In the genomic region with DNA sequence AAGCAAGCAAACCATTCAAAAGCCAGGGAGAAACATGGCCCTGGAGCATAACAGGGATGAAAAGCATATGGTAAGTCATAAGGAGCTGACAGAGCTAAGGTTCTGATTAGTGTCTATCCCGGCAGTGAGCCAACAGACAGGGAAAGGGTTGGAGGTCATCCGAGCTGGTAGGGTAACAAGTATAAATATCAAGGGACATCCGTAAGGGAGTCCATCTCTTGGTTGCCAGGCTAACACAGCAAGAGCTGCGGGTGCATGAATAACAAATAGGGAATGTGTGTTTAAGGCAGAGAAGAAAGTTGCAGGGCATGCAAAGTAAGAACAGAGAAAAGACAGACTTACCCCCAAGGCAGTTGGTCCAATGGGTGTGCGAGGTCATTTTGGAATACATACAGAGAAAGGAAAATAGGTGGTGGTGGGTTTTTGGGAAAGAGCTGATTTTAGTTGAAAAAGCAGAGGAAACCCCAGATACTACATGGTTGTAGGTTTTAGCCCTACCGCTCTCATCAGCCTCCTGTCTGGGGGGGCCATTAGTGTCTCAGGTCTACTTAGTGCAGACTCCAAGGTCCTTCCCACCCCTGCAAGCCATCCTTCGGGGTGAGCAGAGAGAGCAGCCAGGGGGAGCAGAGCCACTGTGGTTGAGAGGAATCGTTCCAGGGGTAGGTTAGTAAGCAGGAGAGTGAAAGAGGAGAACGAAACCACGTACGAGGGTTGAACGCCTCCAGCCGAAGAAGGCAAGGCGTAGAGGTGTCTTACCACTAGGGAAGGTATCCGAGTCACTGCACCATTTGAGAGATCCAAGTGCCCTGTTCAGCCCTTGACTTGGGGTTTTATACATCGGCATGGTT, we compare ENCODE assay signal across 12 cellular contexts. TPM values are rescaled to one million over a fixed set of nuclear protein-coding genes. Genes with fewer than 3 reads are reported as not detected.
DNase-seq lines count a peak whose midpoint lies in the region; ATAC-seq and TF ChIP-seq lines count a peak whose summit lies in the region.
"Had no signal": no experiment of that assay in that cellular context is flagged by ENCODE, and none has a peak within 500 bp of the region (broad histone marks: within the 10 kb centered on the region; RNA-seq: fewer than 3 reads in every experiment).

A gene with protein sequence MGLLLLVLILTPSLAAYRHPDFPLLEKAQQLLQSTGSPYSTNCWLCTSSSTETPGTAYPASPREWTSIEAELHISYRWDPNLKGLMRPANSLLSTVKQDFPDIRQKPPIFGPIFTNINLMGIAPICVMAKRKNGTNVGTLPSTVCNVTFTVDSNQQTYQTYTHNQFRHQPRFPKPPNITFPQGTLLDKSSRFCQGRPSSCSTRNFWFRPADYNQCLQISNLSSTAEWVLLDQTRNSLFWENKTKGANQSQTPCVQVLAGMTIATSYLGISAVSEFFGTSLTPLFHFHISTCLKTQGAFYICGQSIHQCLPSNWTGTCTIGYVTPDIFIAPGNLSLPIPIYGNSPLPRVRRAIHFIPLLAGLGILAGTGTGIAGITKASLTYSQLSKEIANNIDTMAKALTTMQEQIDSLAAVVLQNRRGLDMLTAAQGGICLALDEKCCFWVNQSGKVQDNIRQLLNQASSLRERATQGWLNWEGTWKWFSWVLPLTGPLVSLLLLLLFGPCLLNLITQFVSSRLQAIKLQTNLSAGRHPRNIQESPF (minus strand): TSS at position 805 of the 848 bp plus-strand sequence. CDS start 6,415 bp downstream, outside the sequence.

- H3K27me3 Mint-ChIP-seq in activated CD4-positive, alpha-beta T cell treated with anti-CD3 and anti-CD28 coated beads for 36 hours: no peaks in the 10 kb centered on the region
- no peaks in the 10 kb centered on the region for H3K27me3 Mint-ChIP-seq in WTC11 (ENCODE audit: low read depth)
- no peaks in the 10 kb centered on the region for H3K27me3 Mint-ChIP-seq in effector memory CD8-positive, alpha-beta T cell
- no peaks in the 10 kb centered on the region for H3K27me3 Mint-ChIP-seq in stimulated activated naive B cell treated with anti-CD40 and anti-IgM and Interleukin-4, amounts not matched to agents 10 μg/mL and 1 μg/mL and 100 μg/mL, for 72 hours

- peak; percentile 61 for ATAC-seq in activated CD4-positive, alpha-beta T cell treated with anti-CD3 and anti-CD28 coated beads for 36 hours
- peak; percentile 12; the same call in 1 of the 2 replicates for ATAC-seq in WTC11
- peak; percentile 46 for ATAC-seq in effector memory CD8-positive, alpha-beta T cell (replicated peaks)
- ATAC-seq in stimulated activated naive B cell treated with anti-CD40 and anti-IgM and Interleukin-4, amounts not matched to agents 10 μg/mL and 1 μg/mL and 100 μg/mL, for 72 hours (replicated peaks): no peak
- ATAC-seq in GM19397 (IDR thresholded peaks at IDR 0.05; ENCODE audit: unreplicated experiment): no peak

- H3K4me1 Mint-ChIP-seq in activated CD4-positive, alpha-beta T cell treated with anti-CD3 and anti-CD28 coated beads for 36 hours: peaks cover 19% of the 10 kb centered on the region
- H3K4me1 Mint-ChIP-seq in WTC11: peaks cover 42% of the 10 kb centered on the region
- peaks cover 35 to 38% of the 10 kb centered on the region in 2 donors for H3K4me1 Mint-ChIP-seq in effector memory CD8-positive, alpha-beta T cell (ENCODE audit: low read depth in 2 of 2)
- peaks cover 24 to 57% of the 10 kb centered on the region in 2 donors for H3K4me1 Mint-ChIP-seq in stimulated activated naive B cell treated with anti-CD40 and anti-IgM and Interleukin-4, amounts not matched to agents 10 μg/mL and 1 μg/mL and 100 μg/mL, for 72 hours

- H3K36me3 Mint-ChIP-seq in activated CD4-positive, alpha-beta T cell treated with anti-CD3 and anti-CD28 coated beads for 36 hours (ENCODE audit: low read depth): no peaks in the 10 kb centered on the region
- H3K36me3 Mint-ChIP-seq in WTC11: no peaks in the 10 kb centered on the region
- no peaks in the 10 kb centered on the region for H3K36me3 Mint-ChIP-seq in effector memory CD8-positive, alpha-beta T cell (ENCODE audit: insufficient read depth)
- peaks cover 10 to 24% of the 10 kb centered on the region in 2 donors for H3K36me3 Mint-ChIP-seq in stimulated activated naive B cell treated with anti-CD40 and anti-IgM and Interleukin-4, amounts not matched to agents 10 μg/mL and 1 μg/mL and 100 μg/mL, for 72 hours

- H3K9me3 Mint-ChIP-seq in activated CD4-positive, alpha-beta T cell treated with anti-CD3 and anti-CD28 coated beads for 36 hours (ENCODE audit: low read depth): no peaks in the 10 kb centered on the region
- no peaks in the 10 kb centered on the region for H3K9me3 Mint-ChIP-seq in WTC11
- H3K9me3 Mint-ChIP-seq in effector memory CD8-positive, alpha-beta T cell: no peaks in the 10 kb centered on the region
- H3K9me3 Mint-ChIP-seq in stimulated activated naive B cell treated with anti-CD40 and anti-IgM and Interleukin-4, amounts not matched to agents 10 μg/mL and 1 μg/mL and 100 μg/mL, for 72 hours: peaks cover 0 to 2% of the 10 kb centered on the region in 2 donors

- POLR2A ChIA-PET in activated CD4-positive, alpha-beta T cell treated with anti-CD3 and anti-CD28 coated beads for 36 hours (lab: Charles Lee): interaction anchor here (0.7 kb wide), 1 partner anchor 385 kb away, joined by 9 read pairs; no protein-coding TSS in a partner anchor
- POLR2A ChIA-PET in WTC11 (lab: Charles Lee): interaction anchor here (0.6 kb wide), 1 partner anchor 918 kb away, joined by 3 read pairs; no protein-coding TSS in a partner anchor

- no peak within 1 kb of the TSS for H3K27ac Mint-ChIP-seq in activated CD4-positive, alpha-beta T cell treated with anti-CD3 and anti-CD28 coated beads for 36 hours
- H3K27ac Mint-ChIP-seq in WTC11: no peak within 1 kb of the TSS; the same call in 1 of the 2 replicates
- H3K27ac Mint-ChIP-seq in effector memory CD8-positive, alpha-beta T cell: peak within 1 kb of the TSS; percentile 12 to 16
- peak within 1 kb of the TSS; percentile 27 for H3K27ac Mint-ChIP-seq in stimulated activated naive B cell treated with anti-CD40 and anti-IgM and Interleukin-4, amounts not matched to agents 10 μg/mL and 1 μg/mL and 100 μg/mL, for 72 hours

- H3K4me3 Mint-ChIP-seq in activated CD4-positive, alpha-beta T cell treated with anti-CD3 and anti-CD28 coated beads for 36 hours: no peak within 1 kb of the TSS
- H3K4me3 Mint-ChIP-seq in WTC11: no peak within 1 kb of the TSS
- H3K4me3 Mint-ChIP-seq in effector memory CD8-positive, alpha-beta T cell: peak within 1 kb of the TSS; percentile 15 to 25
- peak within 1 kb of the TSS in 1 of 2 donors; percentile 30 for H3K4me3 Mint-ChIP-seq in stimulated activated naive B cell treated with anti-CD40 and anti-IgM and Interleukin-4, amounts not matched to agents 10 μg/mL and 1 μg/mL and 100 μg/mL, for 72 hours

- intact Hi-C loops in activated CD4-positive, alpha-beta T cell treated with anti-CD3 and anti-CD28 coated beads for 36 hours (cut with DNase I, micrococcal nuclease): no loop called here

- DNase-seq in activated CD4-positive, alpha-beta T cell treated with anti-CD3 and anti-CD28 coated beads for 36 hours: peak; percentile 29
- DNase-seq in activated CD4-positive, alpha-beta T cell treated with anti-CD3 and anti-CD28 coated beads for 4 hours: no peak
- DNase-seq in WTC11 (ENCODE audit: low spot score) (no peak), NCI-H128 (lab: John Stamatoyannopoulos, UW; ENCODE audit: unreplicated experiment) (no peak), NCI-H748 treated with DMSO at 0.1 percent for 48 hours (lab: John Stamatoyannopoulos, UW) (no peak)
- no peak for DNase-seq in effector memory CD8-positive, alpha-beta T cell
- no peak for DNase-seq in stimulated activated naive B cell treated with anti-CD40 and anti-IgM and Interleukin-4, amounts not matched to agents 10 μg/mL and 1 μg/mL and 100 μg/mL, for 72 hours
- DNase-seq: 8988T, GOT3, T-helper 9 cell had no signal

- CTCF ChIA-PET in activated CD4-positive, alpha-beta T cell treated with anti-CD3 and anti-CD28 coated beads for 36 hours (lab: Charles Lee): interaction anchor here (0.6 kb wide), 2 partner anchors 290 to 377 kb away, joined by 3 read pairs; no protein-coding TSS in a partner anchor
- CTCF ChIA-PET in WTC11 (lab: Charles Lee): no interaction called here

- TF ChIP-seq CTCF in WTC11 (IDR thresholded peaks at IDR 0.05): no peak

TF ChIP-seq in WTC11, 78 proteins besides CTCF, POLR2A, EP300 and RAD21 (continues in another document):
- TF ChIP-seq, protein P1, sequence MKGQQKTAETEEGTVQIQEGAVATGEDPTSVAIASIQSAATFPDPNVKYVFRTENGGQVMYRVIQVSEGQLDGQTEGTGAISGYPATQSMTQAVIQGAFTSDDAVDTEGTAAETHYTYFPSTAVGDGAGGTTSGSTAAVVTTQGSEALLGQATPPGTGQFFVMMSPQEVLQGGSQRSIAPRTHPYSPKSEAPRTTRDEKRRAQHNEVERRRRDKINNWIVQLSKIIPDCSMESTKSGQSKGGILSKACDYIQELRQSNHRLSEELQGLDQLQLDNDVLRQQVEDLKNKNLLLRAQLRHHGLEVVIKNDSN (CRISPR knock-in tag; IDR thresholded peaks at IDR 0.05): no peak
- no peak for TF ChIP-seq OVOL2 (CRISPR knock-in tag; IDR thresholded peaks at IDR 0.05; ENCODE audit: borderline replicate concordance)
- TF ChIP-seq TCF7 (CRISPR knock-in tag; IDR thresholded peaks at IDR 0.05; ENCODE audit: low read depth): no peak
- no peak for TF ChIP-seq SMAD4 (CRISPR knock-in tag; IDR thresholded peaks at IDR 0.05)
- TF ChIP-seq, protein P2, sequence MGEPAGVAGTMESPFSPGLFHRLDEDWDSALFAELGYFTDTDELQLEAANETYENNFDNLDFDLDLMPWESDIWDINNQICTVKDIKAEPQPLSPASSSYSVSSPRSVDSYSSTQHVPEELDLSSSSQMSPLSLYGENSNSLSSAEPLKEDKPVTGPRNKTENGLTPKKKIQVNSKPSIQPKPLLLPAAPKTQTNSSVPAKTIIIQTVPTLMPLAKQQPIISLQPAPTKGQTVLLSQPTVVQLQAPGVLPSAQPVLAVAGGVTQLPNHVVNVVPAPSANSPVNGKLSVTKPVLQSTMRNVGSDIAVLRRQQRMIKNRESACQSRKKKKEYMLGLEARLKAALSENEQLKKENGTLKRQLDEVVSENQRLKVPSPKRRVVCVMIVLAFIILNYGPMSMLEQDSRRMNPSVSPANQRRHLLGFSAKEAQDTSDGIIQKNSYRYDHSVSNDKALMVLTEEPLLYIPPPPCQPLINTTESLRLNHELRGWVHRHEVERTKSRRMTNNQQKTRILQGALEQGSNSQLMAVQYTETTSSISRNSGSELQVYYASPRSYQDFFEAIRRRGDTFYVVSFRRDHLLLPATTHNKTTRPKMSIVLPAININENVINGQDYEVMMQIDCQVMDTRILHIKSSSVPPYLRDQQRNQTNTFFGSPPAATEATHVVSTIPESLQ (CRISPR knock-in tag; IDR thresholded peaks at IDR 0.05): no peak
- no peak for TF ChIP-seq CREM (CRISPR knock-in tag; IDR thresholded peaks at IDR 0.05)
- no peak for TF ChIP-seq TP53 (CRISPR knock-in tag; IDR thresholded peaks at IDR 0.05)

RNA-seq across cellular contexts. Expression of the gene that starts here (rescaled TPM):
- not detected for total RNA-seq in activated CD4-positive, alpha-beta T cell treated with anti-CD3 and anti-CD28 coated beads for 36 hours
- total RNA-seq in WTC11 (2021): not detected in 3 replicates
- total RNA-seq: thoracic aorta had no signal

Comparison
In these comparisons a context has a peak if more than half of its experiments do, and no peak if none do; other contexts are left out.
1. Peak in DNase-seq and ATAC-seq in activated CD4-positive, alpha-beta T cell treated with anti-CD3 and anti-CD28 coated beads for 36 hours; RNA of the gene not detected or under 1 TPM.
2. Peak in ATAC-seq in WTC11; RNA of the gene not detected or under 1 TPM.
3. H3K27ac Mint-ChIP-seq: peak in effector memory CD8-positive, alpha-beta T cell (2 of 2) and stimulated activated naive B cell treated with anti-CD40 and anti-IgM and Interleukin-4, amounts not matched to agents 10 μg/mL and 1 μg/mL and 100 μg/mL, for 72 hours (single experiment); none in activated CD4-positive, alpha-beta T cell treated with anti-CD3 and anti-CD28 coated beads for 36 hours (single experiment) and WTC11 (single experiment).
4. H3K4me3 Mint-ChIP-seq: peak in effector memory CD8-positive, alpha-beta T cell (2 of 2); none in activated CD4-positive, alpha-beta T cell treated with anti-CD3 and anti-CD28 coated beads for 36 hours (single experiment) and WTC11 (single experiment).